In the genomic region with DNA sequence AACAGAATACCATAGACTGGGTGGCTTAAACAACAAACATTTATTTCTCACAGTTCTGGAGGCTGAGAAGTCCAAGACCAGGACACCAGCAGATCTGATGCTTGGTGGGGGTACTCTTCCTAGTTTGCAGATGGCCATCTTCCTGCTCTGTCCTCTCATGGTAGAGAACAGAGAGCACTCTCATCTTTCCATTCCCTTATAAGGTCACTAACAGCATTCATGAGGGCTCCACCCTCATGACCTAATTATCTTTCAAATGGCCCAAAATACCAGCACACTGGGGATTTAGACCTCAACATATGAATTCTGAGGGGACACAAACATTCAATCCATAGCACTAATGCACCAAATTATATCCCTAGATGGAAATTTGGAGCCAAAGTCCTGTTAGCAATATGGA, we compare ENCODE assay signal across 2 cellular contexts.
TF ChIP-seq lines count a peak whose summit lies in the region.

No MANE protein-coding gene starts in this region.

TF ChIP-seq in GM23338, 12 proteins besides CTCF, POLR2A, EP300 and RAD21 (continues in another document):
- TF ChIP-seq STAT1 (IDR thresholded peaks at IDR 0.05; ENCODE audit: unreplicated experiment) (no peak), POLR2AphosphoS5 (IDR thresholded peaks at IDR 0.05; ENCODE audit: low read depth) (no peak), EZH2phosphoT487 (IDR thresholded peaks at IDR 0.05; ENCODE audit: unreplicated experiment) (no peak), EZH2 (IDR thresholded peaks at IDR 0.05; ENCODE audit: low read depth, unreplicated experiment) (no peak), NANOG (IDR thresholded peaks at IDR 0.05; ENCODE audit: borderline replicate concordance) (no peak), ETS1 (IDR thresholded peaks at IDR 0.05) (no peak), ZNF114 (CRISPR knock-in tag; IDR thresholded peaks at IDR 0.05) (no peak), CREB1 (CRISPR knock-in tag; IDR thresholded peaks at IDR 0.05; ENCODE audit: low read depth) (no peak), JUNB (IDR thresholded peaks at IDR 0.05; ENCODE audit: unreplicated experiment) (no peak), REST (IDR thresholded peaks at IDR 0.05; ENCODE audit: unreplicated experiment) (no peak), ZNF331 (CRISPR knock-in tag; IDR thresholded peaks at IDR 0.05; ENCODE audit: low read depth) (no peak)

TF ChIP-seq in H1, 55 proteins besides CTCF, POLR2A, EP300 and RAD21:
- TF ChIP-seq SRF (IDR thresholded peaks at IDR 0.05; ENCODE audit: low read depth, low read length): peak; percentile 92
- no peak for TF ChIP-seq TCF12 (IDR thresholded peaks at IDR 0.05; ENCODE audit: low read depth, low read length)
TF ChIP-seq in H1: peak in this region for 1.
